9 cellular contexts compared by ENCODE assay signal in the genomic region with DNA sequence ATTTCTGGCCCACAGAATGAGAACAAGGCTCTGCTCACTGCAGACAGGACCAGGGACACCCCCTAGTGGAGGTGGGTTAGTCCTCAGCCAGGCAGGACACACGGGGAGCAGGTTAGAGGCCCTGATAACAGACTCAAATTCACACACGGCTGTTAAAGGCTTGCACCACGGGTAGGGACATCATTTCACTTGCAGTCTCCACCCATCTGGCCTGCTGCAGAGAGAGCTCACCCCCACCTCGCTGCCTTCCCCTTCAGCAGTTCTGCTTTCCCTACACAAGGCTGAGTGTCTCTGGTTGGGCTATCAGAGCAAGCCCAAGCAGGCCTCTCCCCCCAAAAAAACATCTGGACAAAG. TPM values are rescaled to one million over a fixed set of nuclear protein-coding genes. Genes with fewer than 3 reads are reported as not detected.
DNase-seq lines count a peak whose midpoint lies in the region; ATAC-seq and TF ChIP-seq lines count a peak whose summit lies in the region.
"Had no signal": no experiment of that assay in that cellular context is flagged by ENCODE, and none has a peak within 500 bp of the region (broad histone marks: within the 10 kb centered on the region; RNA-seq: fewer than 3 reads in every experiment).

No MANE protein-coding gene starts in this region.

- WGBS in heart left ventricle, 4 donors: 33 to 37% (median 35%) methylated on average over 2 to 4 of the region's 4 CpGs
- WGBS in right cardiac atrium: 36% methylated on average over 4 of the region's 4 CpGs
- 33 to 45% methylated on average over 4 of the region's 4 CpGs for WGBS in upper lobe of left lung, 2 donors

- CTCF ChIA-PET in activated B cell treated with CpG ODN at 0.5 μM for 24 hours (lab: Charles Lee): interaction anchor here (0.7 to 3.8 kb wide), 33 partner anchors 9 to 144 kb away, joined by 3 to 164 read pairs (median 8); partner anchors contain the start of genes GPATCH4, MEF2D, NAXE and TTC24

- H3K4me3 Mint-ChIP-seq in activated B cell treated with CpG ODN at 0.5 μM for 24 hours: no peak overlapping the region

- TF ChIP-seq CTCF in heart left ventricle (IDR thresholded peaks at IDR 0.05): peak in 2 of 12 donors; percentile 23
- TF ChIP-seq CTCF in activated B cell treated with CpG ODN at 0.5 μM for 24 hours (IDR thresholded peaks at IDR 0.05): no peak
- no peak for TF ChIP-seq CTCF in upper lobe of left lung (IDR thresholded peaks at IDR 0.05)

- H3K9me3 ChIP-seq in heart left ventricle (no peaks in the 10 kb centered on the region), right cardiac atrium (ENCODE audit: control insufficient read depth, low read length) (no peaks in the 10 kb centered on the region), upper lobe of left lung (no peaks in the 10 kb centered on the region)

- H3K27me3 ChIP-seq in heart left ventricle: no peaks in the 10 kb centered on the region
- H3K27me3 ChIP-seq in right cardiac atrium (ENCODE audit: control insufficient read depth, insufficient read depth): no peaks in the 10 kb centered on the region
- H3K27me3 ChIP-seq in upper lobe of left lung: no peaks in the 10 kb centered on the region

- POLR2A ChIA-PET in activated B cell treated with CpG ODN at 0.5 μM for 24 hours (lab: Charles Lee): interaction anchor here (0.6 to 22.2 kb wide), 17 partner anchors 9 to 526 kb away, joined by 3 to 1179 read pairs (median 4); partner anchors contain the start of genes MEF2D, NAXE and TTC24

- intact Hi-C loops in heart left ventricle (cut with DNase I) (loop anchor here in 2 of 10 donors (2.0 to 10.0 kb wide), 2 partner anchors 19 to 125 kb away; partner anchors contain the start of gene GPATCH4 (in 1 of the 2)), Right ventricle myocardium superior (cut with DNase I) (no loop called here), activated B cell treated with CpG ODN at 0.5 μM for 24 hours (cut with micrococcal nuclease) (loop anchor here (1.0 to 2.0 kb wide), 5 partner anchors 24 to 128 kb away; partner anchors contain the start of gene IQGAP3), right cardiac atrium (cut with DNase I) (loop anchor here in 1 of 4 donors (10.0 kb wide), 1 partner anchor 115 kb away; the partner anchor contains the start of gene NAXE)

- H3K4me3 ChIP-seq in heart left ventricle (no peak overlapping the region), right cardiac atrium (ENCODE audit: low read length) (no peak overlapping the region), upper lobe of left lung (no peak overlapping the region)

- H3K36me3 ChIP-seq in heart left ventricle (peaks cover 0 to 93% (median 85%) of the 10 kb centered on the region in 9 donors), upper lobe of left lung (peaks cover 49 to 88% (median 81%) of the 10 kb centered on the region in 4 donors)

- peaks cover 93% of the 10 kb centered on the region for H3K36me3 Mint-ChIP-seq in activated B cell treated with CpG ODN at 0.5 μM for 24 hours (ENCODE audit: low read depth)

- H3K27ac ChIP-seq in heart left ventricle: peak overlapping the region in 10 of 12 donors; percentile 18 to 89 (median 61)
- peak overlapping the region; percentile 10 for H3K27ac ChIP-seq in right cardiac atrium (ENCODE audit: low read length)
- peak overlapping the region in 3 of 4 donors; percentile 4 to 77 (median 41) for H3K27ac ChIP-seq in upper lobe of left lung

- TF ChIP-seq EP300 in upper lobe of left lung (IDR thresholded peaks at IDR 0.05): no peak

- DNase-seq in heart left ventricle (peak in 1 of 5 donors; percentile 16), Right ventricle myocardium superior (no peak), activated B cell treated with CpG ODN at 0.5 μM for 24 hours (no peak), right cardiac atrium (peak in 1 of 3 donors; percentile 33), upper lobe of left lung (no peak)
- no peak for DNase-seq in NK-92 treated with Interleukin-12 subunit alpha and Interleukin-12 subunit beta, amount 100 ng/mL, for 24 hours (lab: John Stamatoyannopoulos, UW)
- DNase-seq: COR-L47 had no signal

- H3K4me1 ChIP-seq in heart left ventricle (peaks cover 7 to 99% (median 82%) of the 10 kb centered on the region in 12 donors), right cardiac atrium (ENCODE audit: control insufficient read depth, insufficient read depth, low read length) (peaks cover 25% of the 10 kb centered on the region), upper lobe of left lung (peaks cover 17 to 45% (median 26%) of the 10 kb centered on the region in 4 donors)

- ATAC-seq in heart left ventricle (peak in 1 of 4 donors; percentile 1), Right ventricle myocardium superior (ENCODE audit: poor library complexity) (no peak), activated B cell treated with CpG ODN at 0.5 μM for 24 hours (ENCODE audit: low read depth) (no peak), right cardiac atrium (no peak), upper lobe of left lung (ENCODE audit: low FRiP score in 2 of 2) (no peak), GM21515 (IDR thresholded peaks at IDR 0.05; ENCODE audit: unreplicated experiment) (no peak), HG03354 (IDR thresholded peaks at IDR 0.05; ENCODE audit: poor library complexity, severe bottlenecking, unreplicated experiment) (no peak)

- peaks cover 52% of the 10 kb centered on the region for H3K4me1 Mint-ChIP-seq in activated B cell treated with CpG ODN at 0.5 μM for 24 hours

- no peaks in the 10 kb centered on the region for H3K27me3 Mint-ChIP-seq in activated B cell treated with CpG ODN at 0.5 μM for 24 hours

- H3K9me3 Mint-ChIP-seq in activated B cell treated with CpG ODN at 0.5 μM for 24 hours: no peaks in the 10 kb centered on the region

- H3K27ac Mint-ChIP-seq in activated B cell treated with CpG ODN at 0.5 μM for 24 hours: peak overlapping the region; percentile 87

- TF ChIP-seq POLR2A in heart left ventricle (IDR thresholded peaks at IDR 0.05) (no peak), upper lobe of left lung (IDR thresholded peaks at IDR 0.05) (no peak)

RNA-seq across cellular contexts. Expression of gene MEF2D, which starts 20.6 kb away (rescaled TPM):
- total RNA-seq in heart left ventricle (100 to 1,000 TPM in 3 of 9 donors, 10 to 100 TPM in 6; 75.0 to 203 (median 93.2) TPM), Right ventricle myocardium superior (96.6 TPM), activated B cell treated with CpG ODN at 0.5 μM for 24 hours (101 and 114 TPM in 2 replicates), right cardiac atrium (10 to 100 TPM; 81.5 to 99.2 (median 89.6) TPM), upper lobe of left lung (100 to 1,000 TPM in 2 of 6 donors, 10 to 100 TPM in 4; 42.7 to 146 (median 58.7) TPM)
- polyA plus RNA-seq in heart left ventricle (10 to 100 TPM; 40.5 to 68.8 TPM), right cardiac atrium (53.0 TPM)

Comparison
In these comparisons a context has a peak if more than half of its experiments do, and no peak if none do; other contexts are left out.
1. H3K27ac ChIP-seq: peak in every context shown above with its lines; median percentile 61 in heart left ventricle; 41 in upper lobe of left lung; 10 in right cardiac atrium.